ENCODE assay signal across 9 cellular contexts in the genomic region with DNA sequence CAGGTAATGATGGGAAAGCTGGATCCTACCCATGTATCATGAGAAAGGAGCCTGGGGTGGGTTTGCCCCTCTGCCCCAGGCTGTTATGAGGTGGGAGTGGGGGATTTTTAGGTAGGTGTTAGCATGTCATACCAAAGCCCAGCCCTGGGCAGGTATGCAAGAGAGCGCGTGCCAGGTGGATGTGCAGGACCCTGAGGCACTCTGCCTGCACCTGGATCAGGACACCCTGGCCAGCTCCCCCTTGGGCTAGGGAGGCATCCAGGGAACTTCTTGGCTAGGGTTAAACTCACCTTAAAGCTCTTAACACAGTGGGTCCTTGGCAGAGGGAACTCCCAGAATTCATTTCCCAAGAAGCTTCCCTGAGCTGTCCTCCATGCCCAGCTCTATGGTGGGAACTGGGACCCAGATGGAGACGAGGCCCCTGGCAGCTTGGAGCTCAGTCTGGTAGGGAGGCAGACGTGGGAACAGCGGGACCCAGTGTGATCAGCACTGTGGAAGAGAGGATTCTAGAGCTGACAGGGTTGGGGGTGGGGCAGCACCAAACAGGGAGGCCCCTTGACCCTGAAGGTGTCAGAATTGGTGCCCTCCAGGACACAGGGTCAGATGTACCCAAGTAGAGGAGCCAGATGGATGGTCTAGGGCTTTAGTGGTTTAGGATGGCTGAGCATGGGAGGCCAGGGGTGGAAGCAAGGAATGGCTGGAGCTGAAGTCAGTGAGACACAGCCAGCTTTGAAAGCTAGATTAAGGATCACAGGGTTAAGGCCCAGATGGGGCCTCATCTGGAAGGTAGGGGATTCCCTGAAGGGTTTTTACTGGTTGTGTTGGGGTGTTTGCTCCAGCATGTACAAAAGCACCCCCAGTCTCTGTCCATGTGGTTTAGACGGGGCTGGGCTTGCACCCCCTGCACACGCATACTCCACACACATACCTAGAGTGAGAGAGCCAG. TPM values are rescaled to one million over a fixed set of nuclear protein-coding genes. Genes with fewer than 3 reads are reported as not detected.
DNase-seq lines count a peak whose midpoint lies in the region; ATAC-seq, FAIRE-seq and TF ChIP-seq lines count a peak whose summit lies in the region.
"Had no signal": no experiment of that assay in that cellular context is flagged by ENCODE, and none has a peak within 500 bp of the region (broad histone marks: within the 10 kb centered on the region; RNA-seq: fewer than 3 reads in every experiment).

No MANE protein-coding gene starts in this region.

- peaks cover 2% of the 10 kb centered on the region; the same call in 1 of the 2 replicates for H4K20me1 ChIP-seq in HepG2 (ENCODE audit: insufficient read depth, low read length)

- ATAC-seq in HepG2 (no peak), right lobe of liver (no peak)
- ATAC-seq in stimulated activated memory B cell treated with anti-CD40 and anti-IgM and Interleukin-4, amounts not matched to agents 10 μg/mL and 1 μg/mL and 100 μg/mL, for 72 hours: no peak
- ATAC-seq: left colon had no signal

- 98% methylated on average over 7 of the region's 7 CpGs for WGBS in HepG2 (ENCODE audit: low lambda C conversion rate)
- 56% methylated on average over 3 of the region's 7 CpGs for WGBS in right lobe of liver (ENCODE audit: insufficient coverage, low coverage, low lambda C conversion rate, missing lambda C conversion rate)

- H2AFZ ChIP-seq in HepG2 (ENCODE audit: low read length): no peak overlapping the region

- TF ChIP-seq CTCF in HepG2 (CRISPR knock-in tag; IDR thresholded peaks at IDR 0.05) (no peak), right lobe of liver (IDR thresholded peaks at IDR 0.05) (no peak), HFFc6 (IDR thresholded peaks at IDR 0.05) (no peak)

- H3K27ac Mint-ChIP-seq in activated T-cell treated with anti-CD3 and anti-CD28 coated beads, Interleukin-2, amount 50 U/mL, for 24 hours: peak overlapping the region; percentile 91
- peak overlapping the region; percentile 46 for H3K27ac Mint-ChIP-seq in stimulated activated memory B cell treated with anti-CD40 and anti-IgM and Interleukin-4, amounts not matched to agents 10 μg/mL and 1 μg/mL and 100 μg/mL, for 72 hours
- H3K27ac Mint-ChIP-seq in HFFc6: no peak overlapping the region

- H3K36me3 Mint-ChIP-seq in activated T-cell treated with anti-CD3 and anti-CD28 coated beads, Interleukin-2, amount 50 U/mL, for 24 hours (ENCODE audit: low read depth): peaks cover 45% of the 10 kb centered on the region
- H3K36me3 Mint-ChIP-seq in stimulated activated memory B cell treated with anti-CD40 and anti-IgM and Interleukin-4, amounts not matched to agents 10 μg/mL and 1 μg/mL and 100 μg/mL, for 72 hours: peaks cover 22% of the 10 kb centered on the region
- H3K36me3 Mint-ChIP-seq in HFFc6 (ENCODE audit: low read depth): peaks cover 7% of the 10 kb centered on the region

- H3K4me3 Mint-ChIP-seq in activated T-cell treated with anti-CD3 and anti-CD28 coated beads, Interleukin-2, amount 50 U/mL, for 24 hours: peak overlapping the region; percentile 23
- no peak overlapping the region for H3K4me3 Mint-ChIP-seq in stimulated activated memory B cell treated with anti-CD40 and anti-IgM and Interleukin-4, amounts not matched to agents 10 μg/mL and 1 μg/mL and 100 μg/mL, for 72 hours
- no peak overlapping the region for H3K4me3 Mint-ChIP-seq in HFFc6

- intact Hi-C loops in HepG2 (cut with micrococcal nuclease; ENCODE audit: unreplicated experiment) (loop anchor here (5.0 kb wide), 1 partner anchor 117 kb away; no protein-coding TSS in a partner anchor), right lobe of liver (cut with DNase I) (no loop called here)

- TF ChIP-seq EP300 in HepG2 (IDR thresholded peaks at IDR 0.05; ENCODE audit: low read depth in 2 of 2, low read length in 2 of 2) (no peak), HepG2 (CRISPR knock-in tag; IDR thresholded peaks at IDR 0.05; ENCODE audit: borderline replicate concordance) (no peak)

- BruUV-seq in HepG2 (replicated peaks; lab: Mats Ljungman, UMichigan): no TSS peak

- DNase-seq in HepG2 (ENCODE audit: low spot score) (no peak), right lobe of liver (no peak), amygdala (lab: John Stamatoyannopoulos, UW) (no peak), HFFc6 (no peak)
- DNase-seq in activated T-cell treated with anti-CD3 and anti-CD28 coated beads, Interleukin-2, amount 50 U/mL, for 24 hours: peak; percentile 56

- H3K9me3 ChIP-seq in HepG2 (ENCODE audit: low read length): no peaks in the 10 kb centered on the region
- H3K9me3 ChIP-seq in right lobe of liver: no peaks in the 10 kb centered on the region
- H3K9me3 ChIP-seq: upper lobe of left lung had no signal

- H3K27ac ChIP-seq in HepG2 (ENCODE audit: extremely low read length, insufficient read depth, low read length) (no peak overlapping the region), right lobe of liver (no peak overlapping the region)
- H3K27ac ChIP-seq: upper lobe of left lung had no signal

- CTCF ChIA-PET in HepG2 (lab: Yijun Ruan, JAX; ENCODE audit: low intra/inter-chr PET ratio, low total read pairs): no interaction called here

- no peak overlapping the region for H3K9ac ChIP-seq in HepG2 (ENCODE audit: insufficient read depth, low read depth, low read length)

- H3K4me1 ChIP-seq in HepG2 (ENCODE audit: insufficient read depth, low read length) (peaks cover 41% of the 10 kb centered on the region), right lobe of liver (peaks cover 0 to 18% (median 1%) of the 10 kb centered on the region in 4 donors)

- 0 out of 5 replicates have a peak, but pooled peaks cover 0 to 8% of the 10 kb centered on the region in 2 experiments for H3K36me3 ChIP-seq in HepG2 (replicated peaks in 1 of 2; ENCODE audit: control insufficient read depth in 1 of 2, insufficient read depth in 2 of 2, low read length in 2 of 2)
- H3K36me3 ChIP-seq in right lobe of liver: no peaks in the 10 kb centered on the region

- POLR2A ChIA-PET in HepG2 (lab: Yijun Ruan, JAX): interaction anchor here (1.5 to 3.3 kb wide), 2 partner anchors 11 to 17 kb away, joined by 8 to 19 read pairs; a partner anchor contains a TSS

- peaks cover 76% of the 10 kb centered on the region for H3K4me1 Mint-ChIP-seq in activated T-cell treated with anti-CD3 and anti-CD28 coated beads, Interleukin-2, amount 50 U/mL, for 24 hours (ENCODE audit: low read depth)
- peaks cover 46% of the 10 kb centered on the region for H3K4me1 Mint-ChIP-seq in stimulated activated memory B cell treated with anti-CD40 and anti-IgM and Interleukin-4, amounts not matched to agents 10 μg/mL and 1 μg/mL and 100 μg/mL, for 72 hours
- H3K4me1 Mint-ChIP-seq in HFFc6 (ENCODE audit: low read depth): peaks cover 24% of the 10 kb centered on the region

- TF ChIP-seq POLR2A in HepG2 (IDR thresholded peaks at IDR 0.05; ENCODE audit: insufficient read depth in 1 of 2, low read depth in 2 of 2, low read length in 2 of 2) (no peak), right lobe of liver (IDR thresholded peaks at IDR 0.05) (no peak)

- H3K27me3 ChIP-seq in HepG2 (ENCODE audit: control insufficient read depth in 1 of 2, insufficient read depth in 2 of 2, low read length in 2 of 2): no peaks in the 10 kb centered on the region
- no peaks in the 10 kb centered on the region for H3K27me3 ChIP-seq in right lobe of liver

- H3K4me2 ChIP-seq in HepG2 (ENCODE audit: low read depth, low read length): no peak overlapping the region

- H3K9me3 Mint-ChIP-seq in activated T-cell treated with anti-CD3 and anti-CD28 coated beads, Interleukin-2, amount 50 U/mL, for 24 hours: no peaks in the 10 kb centered on the region
- no peaks in the 10 kb centered on the region for H3K9me3 Mint-ChIP-seq in stimulated activated memory B cell treated with anti-CD40 and anti-IgM and Interleukin-4, amounts not matched to agents 10 μg/mL and 1 μg/mL and 100 μg/mL, for 72 hours
- H3K9me3 Mint-ChIP-seq in HFFc6: no peaks in the 10 kb centered on the region

- no peak for TF ChIP-seq RAD21 in HepG2 (CRISPR knock-in tag; IDR thresholded peaks at IDR 0.05)

- in situ Hi-C loops in HepG2 (cut with HindIII; ENCODE audit: extremely low pct_ligation_motif_present, low pct_unique_long_range_greater_than_20kb): loop anchor here (5.0 kb wide), 1 partner anchor 132 kb away; a partner anchor contains a TSS

- H3K4me3 ChIP-seq in HepG2 (replicated peaks in 1 of 3; ENCODE audit: insufficient read depth in 1 of 3, low read depth in 2 of 3, low read length in 3 of 3) (no peak overlapping the region), right lobe of liver (no peak overlapping the region)
- H3K4me3 ChIP-seq: upper lobe of left lung had no signal

- no peaks in the 10 kb centered on the region for H3K79me2 ChIP-seq in HepG2 (ENCODE audit: insufficient read depth, low read length)

- FAIRE-seq in HepG2 (lab: Jason Lieb, UNC): no peak

- H3K27me3 Mint-ChIP-seq in activated T-cell treated with anti-CD3 and anti-CD28 coated beads, Interleukin-2, amount 50 U/mL, for 24 hours: no peaks in the 10 kb centered on the region
- no peaks in the 10 kb centered on the region for H3K27me3 Mint-ChIP-seq in stimulated activated memory B cell treated with anti-CD40 and anti-IgM and Interleukin-4, amounts not matched to agents 10 μg/mL and 1 μg/mL and 100 μg/mL, for 72 hours
- H3K27me3 Mint-ChIP-seq in HFFc6 (ENCODE audit: insufficient read depth): peaks cover 6% of the 10 kb centered on the region

RNA-seq across cellular contexts. Expression of a gene that starts 2.2 kb away (rescaled TPM):
- 3.9 and 5.0 TPM in 2 replicates for total RNA-seq in HepG2 (2016; rRNA removed; fragmentation: Illumina TruSeq; extraction: Trizol)
- total RNA-seq in HepG2 (2016; cell fraction: cytosol; rRNA removed; fragmentation: Illumina TruSeq; extraction: Trizol; ENCODE audit: low read depth): 16.0 and 17.8 TPM in 2 replicates
- total RNA-seq in HepG2 (2016; cell fraction: insoluble cytoplasmic fraction; rRNA removed; fragmentation: Illumina TruSeq; extraction: Trizol): 3.2 and 5.8 TPM in 2 replicates
- 13.3 and 19.1 TPM in 2 replicates for total RNA-seq in HepG2 (2016; cell fraction: membrane; rRNA removed; fragmentation: Illumina TruSeq; extraction: Trizol)
- total RNA-seq in HepG2 (2016; cell fraction: nucleus; rRNA removed; fragmentation: Illumina TruSeq; extraction: Trizol): 2.0 and 2.5 TPM in 2 replicates
- polyA plus RNA-seq in HepG2 (2011; rRNA removed): 4.8 and 6.7 TPM in 2 replicates
- 6.4 and 16.7 TPM in 2 replicates for polyA plus RNA-seq in HepG2 (2011; cell fraction: cytosol; rRNA removed)
- polyA plus RNA-seq in HepG2 (2011; cell fraction: nucleus; rRNA removed): 14.7 and 21.3 TPM in 2 replicates
- polyA plus RNA-seq in HepG2 (2012): 1.5 and 3.1 TPM in 2 replicates
- 20.2 and 21.6 TPM in 2 replicates for polyA plus RNA-seq in HepG2 (2016; cell fraction: cytosol; fragmentation: Illumina TruSeq; extraction: Trizol; ENCODE audit: low read depth)
- polyA plus RNA-seq in HepG2 (2016; cell fraction: insoluble cytoplasmic fraction; fragmentation: Illumina TruSeq; extraction: Trizol; ENCODE audit: low read depth): 4.9 and 5.8 TPM in 2 replicates
- 16.9 and 17.7 TPM in 2 replicates for polyA plus RNA-seq in HepG2 (2016; cell fraction: membrane; fragmentation: Illumina TruSeq; extraction: Trizol; ENCODE audit: low read depth)
- polyA plus RNA-seq in HepG2 (2016; cell fraction: nucleus; fragmentation: Illumina TruSeq; extraction: Trizol; ENCODE audit: insufficient read depth, low read depth): 5.8 and 6.9 TPM in 2 replicates
- 0.94 and 6.4 TPM in 2 replicates for polyA minus RNA-seq in HepG2 (2011; rRNA and poly(A)+ RNA removed; ENCODE audit: low replicate concordance)
- 3.2 and 5.0 TPM in 2 replicates for polyA minus RNA-seq in HepG2 (2011; cell fraction: cytosol; rRNA and poly(A)+ RNA removed)
- 1.1 and 1.4 TPM in 2 replicates for polyA minus RNA-seq in HepG2 (2011; cell fraction: nucleus; rRNA and poly(A)+ RNA removed)
- 10 to 100 TPM in 1 of 6 experiments, 1 to 10 TPM in 3, under 1 TPM in 2; 0.15 to 13.0 (median 1.9) TPM for total RNA-seq in right lobe of liver
- total RNA-seq in HFFc6 (2021; fragmentation: NEBNext Ultra II Directional; extraction: Animal tissue kit (Norgen Biotek cat#: 25700)): 10 to 100 TPM in 4 of 6 experiments, 1 to 10 TPM in 2; 8.9 to 16.9 (median 10.4) TPM

RNA-seq across cellular contexts. Expression of a gene that starts 17.9 kb away (rescaled TPM):
- total RNA-seq in HepG2 (2016; rRNA removed; fragmentation: Illumina TruSeq; extraction: Trizol) (16.1 and 19.9 TPM in 2 replicates), right lobe of liver (10 to 100 TPM in 3 of 6 experiments, 1 to 10 TPM in 3; 6.1 to 10.8 (median 10.0) TPM)
- 21.2 and 25.1 TPM in 2 replicates for total RNA-seq in HepG2 (2016; cell fraction: cytosol; rRNA removed; fragmentation: Illumina TruSeq; extraction: Trizol; ENCODE audit: low read depth)
- 15.7 and 20.8 TPM in 2 replicates for total RNA-seq in HepG2 (2016; cell fraction: insoluble cytoplasmic fraction; rRNA removed; fragmentation: Illumina TruSeq; extraction: Trizol)
- total RNA-seq in HepG2 (2016; cell fraction: membrane; rRNA removed; fragmentation: Illumina TruSeq; extraction: Trizol): 43.3 and 44.5 TPM in 2 replicates
- 15.6 TPM in 2 replicates for total RNA-seq in HepG2 (2016; cell fraction: nucleus; rRNA removed; fragmentation: Illumina TruSeq; extraction: Trizol)
- 13.2 and 17.4 TPM in 2 replicates for polyA plus RNA-seq in HepG2 (2011; rRNA removed)
- 16.2 and 19.6 TPM in 2 replicates for polyA plus RNA-seq in HepG2 (2011; cell fraction: cytosol; rRNA removed)
- polyA plus RNA-seq in HepG2 (2011; cell fraction: nucleus; rRNA removed): 21.6 and 24.6 TPM in 2 replicates
- polyA plus RNA-seq in HepG2 (2012): 16.7 and 17.5 TPM in 2 replicates
- polyA plus RNA-seq in HepG2 (2016; cell fraction: cytosol; fragmentation: Illumina TruSeq; extraction: Trizol; ENCODE audit: low read depth): 36.3 and 37.2 TPM in 2 replicates
- polyA plus RNA-seq in HepG2 (2016; cell fraction: insoluble cytoplasmic fraction; fragmentation: Illumina TruSeq; extraction: Trizol; ENCODE audit: low read depth): 20.6 and 21.6 TPM in 2 replicates
- 45.6 and 48.4 TPM in 2 replicates for polyA plus RNA-seq in HepG2 (2016; cell fraction: membrane; fragmentation: Illumina TruSeq; extraction: Trizol; ENCODE audit: low read depth)
- polyA plus RNA-seq in HepG2 (2016; cell fraction: nucleus; fragmentation: Illumina TruSeq; extraction: Trizol; ENCODE audit: insufficient read depth, low read depth): 22.8 and 26.4 TPM in 2 replicates
- polyA minus RNA-seq in HepG2 (2011; rRNA and poly(A)+ RNA removed; ENCODE audit: low replicate concordance): 11.2 and 22.9 TPM in 2 replicates
- 13.6 and 15.1 TPM in 2 replicates for polyA minus RNA-seq in HepG2 (2011; cell fraction: cytosol; rRNA and poly(A)+ RNA removed)
- polyA minus RNA-seq in HepG2 (2011; cell fraction: nucleus; rRNA and poly(A)+ RNA removed): 19.2 and 24.9 TPM in 2 replicates
- 10 to 100 TPM; 25.8 to 30.7 (median 28.0) TPM for total RNA-seq in HFFc6 (2021; fragmentation: NEBNext Ultra II Directional; extraction: Animal tissue kit (Norgen Biotek cat#: 25700))

RNA-seq across cellular contexts. Expression of a gene that starts 29.1 kb away (rescaled TPM):
- 15.7 and 37.3 TPM in 2 replicates for total RNA-seq in HepG2 (2016; rRNA removed; fragmentation: Illumina TruSeq; extraction: Trizol)
- total RNA-seq in HepG2 (2016; cell fraction: cytosol; rRNA removed; fragmentation: Illumina TruSeq; extraction: Trizol; ENCODE audit: low read depth): 6.9 and 9.3 TPM in 2 replicates
- 12.8 and 37.5 TPM in 2 replicates for total RNA-seq in HepG2 (2016; cell fraction: insoluble cytoplasmic fraction; rRNA removed; fragmentation: Illumina TruSeq; extraction: Trizol)
- total RNA-seq in HepG2 (2016; cell fraction: membrane; rRNA removed; fragmentation: Illumina TruSeq; extraction: Trizol): 12.9 and 15.2 TPM in 2 replicates
- total RNA-seq in HepG2 (2016; cell fraction: nucleus; rRNA removed; fragmentation: Illumina TruSeq; extraction: Trizol): 33.8 and 39.3 TPM in 2 replicates
- polyA plus RNA-seq in HepG2 (2011; rRNA removed): 27.0 and 30.9 TPM in 2 replicates
- polyA plus RNA-seq in HepG2 (2011; cell fraction: cytosol; rRNA removed): 14.1 and 18.1 TPM in 2 replicates
- polyA plus RNA-seq in HepG2 (2011; cell fraction: nucleus; rRNA removed): 167 and 276 TPM in 2 replicates
- 16.5 and 21.1 TPM in 2 replicates for polyA plus RNA-seq in HepG2 (2012)
- 7.2 and 8.7 TPM in 2 replicates for polyA plus RNA-seq in HepG2 (2016; cell fraction: cytosol; fragmentation: Illumina TruSeq; extraction: Trizol; ENCODE audit: low read depth)
- polyA plus RNA-seq in HepG2 (2016; cell fraction: insoluble cytoplasmic fraction; fragmentation: Illumina TruSeq; extraction: Trizol; ENCODE audit: low read depth): 16.0 and 21.2 TPM in 2 replicates
- polyA plus RNA-seq in HepG2 (2016; cell fraction: membrane; fragmentation: Illumina TruSeq; extraction: Trizol; ENCODE audit: low read depth): 11.4 and 15.4 TPM in 2 replicates
- 72.9 and 77.5 TPM in 2 replicates for polyA plus RNA-seq in HepG2 (2016; cell fraction: nucleus; fragmentation: Illumina TruSeq; extraction: Trizol; ENCODE audit: insufficient read depth, low read depth)
- polyA minus RNA-seq in HepG2 (2011; rRNA and poly(A)+ RNA removed; ENCODE audit: low replicate concordance): 30.4 and 47.5 TPM in 2 replicates
- 13.2 and 16.4 TPM in 2 replicates for polyA minus RNA-seq in HepG2 (2011; cell fraction: cytosol; rRNA and poly(A)+ RNA removed)
- 42.1 and 43.0 TPM in 2 replicates for polyA minus RNA-seq in HepG2 (2011; cell fraction: nucleus; rRNA and poly(A)+ RNA removed)
- 1 to 10 TPM; 1.1 to 4.6 (median 3.1) TPM for total RNA-seq in right lobe of liver
- total RNA-seq in HFFc6 (2021; fragmentation: NEBNext Ultra II Directional; extraction: Animal tissue kit (Norgen Biotek cat#: 25700)): 100 to 1,000 TPM; 346 to 394 (median 358) TPM

RNA-seq across cellular contexts. Expression of a gene that starts 35.0 kb away (rescaled TPM):
- total RNA-seq in HepG2 (2016; rRNA removed; fragmentation: Illumina TruSeq; extraction: Trizol) (1.3 and 3.0 TPM in 2 replicates), right lobe of liver (100 to 1,000 TPM; 236 to 518 (median 365) TPM)
- total RNA-seq in HepG2 (2016; cell fraction: cytosol; rRNA removed; fragmentation: Illumina TruSeq; extraction: Trizol; ENCODE audit: low read depth): 1.9 and 3.1 TPM in 2 replicates
- total RNA-seq in HepG2 (2016; cell fraction: insoluble cytoplasmic fraction; rRNA removed; fragmentation: Illumina TruSeq; extraction: Trizol): 1.4 and 3.6 TPM in 2 replicates
- 2.4 and 3.3 TPM in 2 replicates for total RNA-seq in HepG2 (2016; cell fraction: membrane; rRNA removed; fragmentation: Illumina TruSeq; extraction: Trizol)
- 2.3 and 3.0 TPM in 2 replicates for total RNA-seq in HepG2 (2016; cell fraction: nucleus; rRNA removed; fragmentation: Illumina TruSeq; extraction: Trizol)
- polyA plus RNA-seq in HepG2 (2011; rRNA removed): 2.5 and 3.1 TPM in 2 replicates
- polyA plus RNA-seq in HepG2 (2011; cell fraction: cytosol; rRNA removed): 1.5 and 3.0 TPM in 2 replicates
- 27.2 and 32.3 TPM in 2 replicates for polyA plus RNA-seq in HepG2 (2011; cell fraction: nucleus; rRNA removed)
- 3.6 and 10.3 TPM in 2 replicates for polyA plus RNA-seq in HepG2 (2012)
- 3.7 and 5.9 TPM in 2 replicates for polyA plus RNA-seq in HepG2 (2016; cell fraction: cytosol; fragmentation: Illumina TruSeq; extraction: Trizol; ENCODE audit: low read depth)
- 1.6 and 2.3 TPM in 2 replicates for polyA plus RNA-seq in HepG2 (2016; cell fraction: insoluble cytoplasmic fraction; fragmentation: Illumina TruSeq; extraction: Trizol; ENCODE audit: low read depth)
- polyA plus RNA-seq in HepG2 (2016; cell fraction: membrane; fragmentation: Illumina TruSeq; extraction: Trizol; ENCODE audit: low read depth): 3.4 and 5.0 TPM in 2 replicates
- 6.6 and 9.9 TPM in 2 replicates for polyA plus RNA-seq in HepG2 (2016; cell fraction: nucleus; fragmentation: Illumina TruSeq; extraction: Trizol; ENCODE audit: insufficient read depth, low read depth)
- polyA minus RNA-seq in HepG2 (2011; rRNA and poly(A)+ RNA removed; ENCODE audit: low replicate concordance): 2.5 and 2.6 TPM in 2 replicates
- 0.30 and 1.2 TPM in 2 replicates for polyA minus RNA-seq in HepG2 (2011; cell fraction: cytosol; rRNA and poly(A)+ RNA removed)
- 1.0 and 1.7 TPM in 2 replicates for polyA minus RNA-seq in HepG2 (2011; cell fraction: nucleus; rRNA and poly(A)+ RNA removed)
- total RNA-seq in HFFc6 (2021; fragmentation: NEBNext Ultra II Directional; extraction: Animal tissue kit (Norgen Biotek cat#: 25700)): 1 to 10 TPM in 1 of 6 experiments, under 1 TPM in 5; 0.63 to 1.2 (median 0.87) TPM

RNA-seq across cellular contexts. Expression of a gene that starts 43.9 kb away (rescaled TPM):
- not detected in 2 replicates for total RNA-seq in HepG2 (2016; rRNA removed; fragmentation: Illumina TruSeq; extraction: Trizol)
- not detected in 2 replicates for total RNA-seq in HepG2 (2016; cell fraction: cytosol; rRNA removed; fragmentation: Illumina TruSeq; extraction: Trizol; ENCODE audit: low read depth)
- total RNA-seq in HepG2 (2016; cell fraction: insoluble cytoplasmic fraction; rRNA removed; fragmentation: Illumina TruSeq; extraction: Trizol): not detected in 2 replicates
- not detected in 2 replicates for total RNA-seq in HepG2 (2016; cell fraction: membrane; rRNA removed; fragmentation: Illumina TruSeq; extraction: Trizol)
- total RNA-seq in HepG2 (2016; cell fraction: nucleus; rRNA removed; fragmentation: Illumina TruSeq; extraction: Trizol): not detected in 2 replicates
- not detected in 2 replicates for polyA plus RNA-seq in HepG2 (2011; rRNA removed)
- polyA plus RNA-seq in HepG2 (2011; cell fraction: cytosol; rRNA removed): not detected in 2 replicates
- polyA plus RNA-seq in HepG2 (2011; cell fraction: nucleus; rRNA removed): not detected in 2 replicates
- not detected in 2 replicates for polyA plus RNA-seq in HepG2 (2012)
- polyA plus RNA-seq in HepG2 (2016; cell fraction: cytosol; fragmentation: Illumina TruSeq; extraction: Trizol; ENCODE audit: low read depth): not detected in 2 replicates
- polyA plus RNA-seq in HepG2 (2016; cell fraction: insoluble cytoplasmic fraction; fragmentation: Illumina TruSeq; extraction: Trizol; ENCODE audit: low read depth): not detected in 2 replicates
- polyA plus RNA-seq in HepG2 (2016; cell fraction: membrane; fragmentation: Illumina TruSeq; extraction: Trizol; ENCODE audit: low read depth): not detected in 2 replicates
- polyA plus RNA-seq in HepG2 (2016; cell fraction: nucleus; fragmentation: Illumina TruSeq; extraction: Trizol; ENCODE audit: insufficient read depth, low read depth): not detected in 2 replicates
- not detected in 2 replicates for polyA minus RNA-seq in HepG2 (2011; rRNA and poly(A)+ RNA removed; ENCODE audit: low replicate concordance)
- not detected in 2 replicates for polyA minus RNA-seq in HepG2 (2011; cell fraction: cytosol; rRNA and poly(A)+ RNA removed)
- polyA minus RNA-seq in HepG2 (2011; cell fraction: nucleus; rRNA and poly(A)+ RNA removed): not detected in 2 replicates
- not detected for total RNA-seq in right lobe of liver
- total RNA-seq in HFFc6 (2021; fragmentation: NEBNext Ultra II Directional; extraction: Animal tissue kit (Norgen Biotek cat#: 25700)): not detected
- total RNA-seq: left colon, M059J, upper lobe of left lung had no signal
